8 cellular contexts compared by ENCODE assay signal in the genomic region with DNA sequence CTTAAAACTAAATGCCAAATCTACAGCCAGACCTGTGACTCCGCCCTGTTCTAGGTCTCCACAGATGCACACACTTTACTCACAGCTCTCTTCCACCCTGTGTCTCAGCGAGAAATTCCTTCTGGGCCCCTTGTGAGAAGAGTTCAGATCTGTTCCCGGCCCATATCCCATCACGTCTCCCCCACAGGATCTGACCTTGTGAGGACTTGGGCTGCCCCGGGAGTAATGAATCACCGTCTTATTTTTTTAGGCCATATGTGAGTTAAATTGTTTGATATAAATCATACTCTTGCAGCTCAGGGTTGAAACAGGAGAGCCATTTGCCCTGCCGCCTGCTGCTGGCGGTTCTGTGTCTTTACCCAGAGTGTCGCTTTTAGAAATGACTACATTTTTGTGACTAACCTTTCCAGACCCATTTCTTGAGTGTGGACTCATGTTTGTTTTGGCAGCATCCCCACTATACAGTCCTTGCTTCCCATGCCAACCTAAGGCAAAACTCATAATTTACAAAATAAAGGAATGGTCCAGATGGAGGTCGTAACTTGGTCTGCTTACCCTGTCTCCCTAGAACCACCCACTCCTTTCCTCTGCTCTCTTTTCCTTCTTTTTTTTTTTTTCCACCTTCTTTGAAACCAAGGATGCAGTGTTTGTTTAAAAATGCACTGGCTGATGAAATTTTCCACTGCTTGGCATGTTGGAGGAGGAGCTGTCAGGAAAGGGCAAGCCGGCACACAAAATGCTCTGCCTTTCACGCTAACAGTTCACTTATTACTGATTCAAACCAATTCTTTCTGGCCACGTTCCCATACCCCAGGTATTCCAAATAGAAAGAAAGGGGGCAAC.
DNase-seq lines count a peak whose midpoint lies in the region; ATAC-seq, FAIRE-seq and TF ChIP-seq lines count a peak whose summit lies in the region.

No MANE protein-coding gene starts in this region.

- TF ChIP-seq EP300 in A549 (IDR thresholded peaks at IDR 0.05), result peak; percentile 61 to 70; a peak in 2 of 5 replicates

- H3K9me3 ChIP-seq in A549 (no peaks in the 10 kb centered on the region), lung (ENCODE audit: control insufficient read depth in 2 of 2, insufficient read depth in 1 of 2, low read length in 1 of 2) (no peaks in the 10 kb centered on the region)
- no peaks in the 10 kb centered on the region for H3K9me3 ChIP-seq in CD4-positive, alpha-beta T cell (ENCODE audit: control insufficient read depth, low read length)

- H3K4me3 Mint-ChIP-seq in CD4-positive, alpha-beta T cell, result no peak overlapping the region

- H3K4me3 ChIP-seq in A549 (peak overlapping the region; percentile 39), bronchial epithelial cell (ENCODE audit: low read depth, low read length) (peak overlapping the region; percentile 18), lung (no peak overlapping the region)

- no peak for TF ChIP-seq POLR2A in A549 (IDR thresholded peaks at IDR 0.05; ENCODE audit: low read length)

- H3K4me1 Mint-ChIP-seq in CD4-positive, alpha-beta T cell (ENCODE audit: low read depth), result no peaks in the 10 kb centered on the region

- TF ChIP-seq RAD21 in A549 (conservative IDR thresholded peaks at IDR 0.05 in 1 of 2, IDR thresholded peaks at IDR 0.05 in 1 of 2), result peak; percentile 20 to 60

- FAIRE-seq in A549 (lab: Jason Lieb, UNC) (peak; percentile 67), bronchial epithelial cell (lab: Jason Lieb, UNC) (no peak)

- H3K9me3 Mint-ChIP-seq in CD4-positive, alpha-beta T cell, result no peaks in the 10 kb centered on the region

- ATAC-seq in A549 (peak; percentile 93 to 95), lung (ENCODE audit: insufficient read depth, low FRiP score) (peak; percentile 75), HG03460 (IDR thresholded peaks at IDR 0.05; ENCODE audit: unreplicated experiment) (no peak)
- ATAC-seq in CD4-positive, alpha-beta T cell (ENCODE audit: poor library complexity), result no peak

- no peaks in the 10 kb centered on the region for H3K36me3 Mint-ChIP-seq in CD4-positive, alpha-beta T cell (ENCODE audit: low read depth)

- CTCF ChIA-PET in A549 (lab: Yijun Ruan, JAX), result interaction anchor here (0.6 to 2.5 kb wide), 11 partner anchors 17 to 522 kb away, joined by 3 to 13 read pairs (median 3); no protein-coding TSS in a partner anchor
- CTCF ChIA-PET in CD4-positive, alpha-beta T cell (lab: Charles Lee), result no interaction called here

- peak overlapping the region; percentile 91 to 95 for H3K27ac ChIP-seq in A549
- peak overlapping the region in 1 of 2 donors; percentile 82 for H3K27ac ChIP-seq in lung (ENCODE audit: low read depth in 1 of 2, low read length in 1 of 2)
- H3K27ac ChIP-seq in CD4-positive, alpha-beta T cell (ENCODE audit: low read depth, low read length), result no peak overlapping the region

- no peak for TF ChIP-seq CTCF in A549 (IDR thresholded peaks at IDR 0.05)
- TF ChIP-seq CTCF in bronchial epithelial cell (IDR thresholded peaks at IDR 0.05; ENCODE audit: insufficient read depth, low read length, severe bottlenecking), result no peak
- TF ChIP-seq CTCF in lung (IDR thresholded peaks at IDR 0.05; ENCODE audit: control extremely low read depth, extremely low read depth), result no peak
- no peak for TF ChIP-seq CTCF in CD4-positive, alpha-beta T cell (IDR thresholded peaks at IDR 0.05)

- WGBS in A549 (ENCODE audit: missing lambda C conversion rate), result 1% methylated on average over 13 of the region's 13 CpGs
- 55 to 81% methylated on average over 13 of the region's 13 CpGs for WGBS in lung, 2 donors

- peak; percentile 59 to 92 for DNase-seq in A549 (ENCODE audit: low read depth in 1 of 2, low spot score in 1 of 2)
- peak; percentile 96 for DNase-seq in M059J (ENCODE audit: low read depth)
- peak; percentile 84 for DNase-seq in bronchial epithelial cell (ENCODE audit: low read depth)
- DNase-seq in lung (ENCODE audit: low spot score), result peak; percentile 58
- DNase-seq in medulla oblongata (ENCODE audit: extremely low spot score), result no peak
- DNase-seq in CD4-positive, alpha-beta T cell, result no peak
- no peak for DNase-seq in germinal center (ENCODE audit: low spot score)

- H3K4me2 ChIP-seq in A549, result peak overlapping the region; percentile 89

- H3K27me3 Mint-ChIP-seq in CD4-positive, alpha-beta T cell, result no peaks in the 10 kb centered on the region

- POLR2A ChIA-PET in A549 (lab: Yijun Ruan, JAX), result interaction anchor here (0.6 to 4.0 kb wide), 14 partner anchors 21 to 157 kb away, joined by 3 to 120 read pairs (median 5); no protein-coding TSS in a partner anchor
- POLR2A ChIA-PET in CD4-positive, alpha-beta T cell (lab: Charles Lee), result no interaction called here

- H3K27me3 ChIP-seq in bronchial epithelial cell (ENCODE audit: control insufficient read depth, insufficient read depth, low read length) (no peaks in the 10 kb centered on the region), lung (ENCODE audit: control insufficient read depth, insufficient read depth) (no peaks in the 10 kb centered on the region)
- no peaks in the 10 kb centered on the region for H3K27me3 ChIP-seq in CD4-positive, alpha-beta T cell (ENCODE audit: control insufficient read depth, insufficient read depth, low read length)

- intact Hi-C loops in CD4-positive, alpha-beta T cell (cut with DNase I, micrococcal nuclease), result no loop called here

- H3K4me1 ChIP-seq in A549, result peaks cover 55% of the 10 kb centered on the region
- H3K4me1 ChIP-seq in lung (ENCODE audit: control insufficient read depth in 2 of 2, insufficient read depth in 2 of 2, low read length in 2 of 2), result peaks cover 0 to 1% of the 10 kb centered on the region in 2 donors

- H3K36me3 ChIP-seq in bronchial epithelial cell (ENCODE audit: control insufficient read depth, insufficient read depth, low read length), result no peaks in the 10 kb centered on the region
- H3K36me3 ChIP-seq in lung (ENCODE audit: control insufficient read depth in 2 of 2, insufficient read depth in 2 of 2, low read length in 2 of 2), result no peaks in the 10 kb centered on the region

- H3K27ac Mint-ChIP-seq in CD4-positive, alpha-beta T cell, result no peak overlapping the region

TF ChIP-seq in A549, 52 proteins besides CTCF, POLR2A, EP300 and RAD21 (continues in another document):
- TF ChIP-seq ESRRA (IDR thresholded peaks at IDR 0.05; ENCODE audit: borderline replicate concordance, low read length) (peak; percentile 31; the same call in 1 of the 2 replicates), JUNB (IDR thresholded peaks at IDR 0.05) (peak; percentile 85), TP53 (CRISPR knock-in tag; IDR thresholded peaks at IDR 0.05) (no peak), MYC (IDR thresholded peaks at IDR 0.05; ENCODE audit: borderline replicate concordance, low read length) (no peak), HEYL (CRISPR knock-in tag; IDR thresholded peaks at IDR 0.05) (no peak), HDAC2 (IDR thresholded peaks at IDR 0.05) (no peak), ZSCAN20 (CRISPR knock-in tag; IDR thresholded peaks at IDR 0.05) (no peak), HOXB13 (CRISPR knock-in tag; IDR thresholded peaks at IDR 0.05; ENCODE audit: low read depth) (no peak), MAFK (IDR thresholded peaks at IDR 0.05; ENCODE audit: partially characterized antibody) (no peak), ZFP36 (IDR thresholded peaks at IDR 0.05; ENCODE audit: borderline replicate concordance, partially characterized antibody) (no peak), RCOR1 (IDR thresholded peaks at IDR 0.05; ENCODE audit: low read depth, low read length) (no peak), HOXA7 (CRISPR knock-in tag; IDR thresholded peaks at IDR 0.05) (no peak), CEBPB (IDR thresholded peaks at IDR 0.05) (peak in 1 of 2 experiments; percentile 73; a peak in 2 of 4 replicates), FOSB (CRISPR knock-in tag; IDR thresholded peaks at IDR 0.05) (no peak), HOXB5 (CRISPR knock-in tag; IDR thresholded peaks at IDR 0.05) (no peak), SMC3 (IDR thresholded peaks at IDR 0.05) (peak; percentile 63), JUN (IDR thresholded peaks at IDR 0.05) (peak; percentile 83 to 86; a peak in 4 of 5 replicates), FOXS1 (CRISPR knock-in tag; IDR thresholded peaks at IDR 0.05) (peak; percentile 92), GATA3 (IDR thresholded peaks at IDR 0.05; ENCODE audit: borderline replicate concordance) (peak; percentile 83)
- TF ChIP-seq, protein P1, sequence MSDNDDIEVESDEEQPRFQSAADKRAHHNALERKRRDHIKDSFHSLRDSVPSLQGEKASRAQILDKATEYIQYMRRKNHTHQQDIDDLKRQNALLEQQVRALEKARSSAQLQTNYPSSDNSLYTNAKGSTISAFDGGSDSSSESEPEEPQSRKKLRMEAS (IDR thresholded peaks at IDR 0.05), result peak; percentile 77
- TF ChIP-seq, protein P2, sequence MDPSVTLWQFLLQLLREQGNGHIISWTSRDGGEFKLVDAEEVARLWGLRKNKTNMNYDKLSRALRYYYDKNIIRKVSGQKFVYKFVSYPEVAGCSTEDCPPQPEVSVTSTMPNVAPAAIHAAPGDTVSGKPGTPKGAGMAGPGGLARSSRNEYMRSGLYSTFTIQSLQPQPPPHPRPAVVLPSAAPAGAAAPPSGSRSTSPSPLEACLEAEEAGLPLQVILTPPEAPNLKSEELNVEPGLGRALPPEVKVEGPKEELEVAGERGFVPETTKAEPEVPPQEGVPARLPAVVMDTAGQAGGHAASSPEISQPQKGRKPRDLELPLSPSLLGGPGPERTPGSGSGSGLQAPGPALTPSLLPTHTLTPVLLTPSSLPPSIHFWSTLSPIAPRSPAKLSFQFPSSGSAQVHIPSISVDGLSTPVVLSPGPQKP (IDR thresholded peaks at IDR 0.05; ENCODE audit: low read depth, low read length), result no peak
- TF ChIP-seq, protein P3, sequence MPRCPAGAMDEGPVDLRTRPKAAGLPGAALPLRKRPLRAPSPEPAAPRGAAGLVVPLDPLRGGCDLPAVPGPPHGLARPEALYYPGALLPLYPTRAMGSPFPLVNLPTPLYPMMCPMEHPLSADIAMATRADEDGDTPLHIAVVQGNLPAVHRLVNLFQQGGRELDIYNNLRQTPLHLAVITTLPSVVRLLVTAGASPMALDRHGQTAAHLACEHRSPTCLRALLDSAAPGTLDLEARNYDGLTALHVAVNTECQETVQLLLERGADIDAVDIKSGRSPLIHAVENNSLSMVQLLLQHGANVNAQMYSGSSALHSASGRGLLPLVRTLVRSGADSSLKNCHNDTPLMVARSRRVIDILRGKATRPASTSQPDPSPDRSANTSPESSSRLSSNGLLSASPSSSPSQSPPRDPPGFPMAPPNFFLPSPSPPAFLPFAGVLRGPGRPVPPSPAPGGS (IDR thresholded peaks at IDR 0.05), result peak; percentile 72; the same call in 1 of the 3 replicates
- TF ChIP-seq, protein P4, sequence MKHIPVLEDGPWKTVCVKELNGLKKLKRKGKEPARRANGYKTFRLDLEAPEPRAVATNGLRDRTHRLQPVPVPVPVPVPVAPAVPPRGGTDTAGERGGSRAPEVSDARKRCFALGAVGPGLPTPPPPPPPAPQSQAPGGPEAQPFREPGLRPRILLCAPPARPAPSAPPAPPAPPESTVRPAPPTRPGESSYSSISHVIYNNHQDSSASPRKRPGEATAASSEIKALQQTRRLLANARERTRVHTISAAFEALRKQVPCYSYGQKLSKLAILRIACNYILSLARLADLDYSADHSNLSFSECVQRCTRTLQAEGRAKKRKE (CRISPR knock-in tag; IDR thresholded peaks at IDR 0.05; ENCODE audit: low read depth), result no peak

Comparison
In these comparisons a context has a peak if more than half of its experiments do, and no peak if none do; other contexts are left out.
1. ATAC-seq: peak in A549 (2 of 2) and lung (single experiment); none in CD4-positive, alpha-beta T cell (single experiment) and HG03460 (single experiment).
2. DNase-seq: peak in A549 (2 of 2), M059J (single experiment), bronchial epithelial cell (single experiment) and lung (single experiment); none in medulla oblongata (single experiment), CD4-positive, alpha-beta T cell (0 of 10) and germinal center (single experiment).